In the genomic region with DNA sequence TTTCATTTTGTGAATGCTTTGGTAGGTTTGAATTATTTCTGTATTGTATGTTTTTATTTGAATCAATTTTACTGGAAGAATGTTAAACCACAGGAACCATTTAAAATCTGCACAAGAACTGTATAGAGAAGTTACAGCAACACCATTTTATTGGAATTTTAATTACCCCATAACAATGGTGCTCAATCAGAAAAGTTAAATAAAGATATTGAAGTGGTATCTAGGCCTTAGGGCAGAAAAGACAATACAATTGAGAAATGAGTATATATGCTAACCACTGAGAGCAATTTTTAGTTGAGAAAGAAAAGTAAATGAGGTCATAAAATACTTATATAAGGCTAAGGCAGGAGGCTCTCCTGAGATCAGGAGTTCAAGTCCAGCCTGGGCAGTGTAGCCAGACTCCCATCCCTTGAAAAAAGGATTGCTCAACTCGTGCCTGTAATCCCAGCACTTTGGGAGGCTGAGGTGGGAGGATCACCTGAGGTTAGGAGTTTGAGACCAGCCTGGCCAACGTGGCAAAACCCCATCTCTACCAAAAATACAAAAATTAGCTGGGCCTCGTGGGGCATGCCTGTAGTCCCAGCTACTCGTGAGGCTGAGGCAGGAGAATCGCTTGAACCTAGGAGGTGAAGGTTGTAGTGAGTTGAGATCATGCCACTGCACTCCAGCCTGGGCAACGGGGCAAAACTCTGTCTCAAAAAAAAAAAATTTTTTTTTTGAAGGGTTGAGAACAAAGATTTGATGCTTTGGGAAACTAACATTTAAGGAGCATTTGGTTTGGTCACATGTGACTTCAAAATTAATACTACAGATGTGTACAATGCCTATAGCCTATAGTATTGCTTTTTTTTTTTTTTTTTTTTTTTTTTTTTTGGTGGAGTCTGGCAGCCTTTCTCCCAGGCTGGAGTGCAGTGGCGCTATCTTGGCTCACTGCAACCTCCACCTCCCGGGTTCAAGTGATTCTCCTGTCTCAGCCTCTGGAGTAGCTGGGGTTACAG, we compare ENCODE assay signal across 11 cellular contexts. TPM values are rescaled to one million over a fixed set of nuclear protein-coding genes. Genes with fewer than 3 reads are reported as not detected.
DNase-seq lines count a peak whose midpoint lies in the region; ATAC-seq and TF ChIP-seq lines count a peak whose summit lies in the region.
"Had no signal": no experiment of that assay in that cellular context is flagged by ENCODE, and none has a peak within 500 bp of the region (broad histone marks: within the 10 kb centered on the region; RNA-seq: fewer than 3 reads in every experiment).

No MANE protein-coding gene starts in this region.

- peaks cover 35% of the 10 kb centered on the region for H3K4me1 ChIP-seq in PC-9 (replicated peaks; ENCODE audit: insufficient read depth)
- peaks cover 9% of the 10 kb centered on the region for H3K4me1 ChIP-seq in skeletal muscle satellite cell (ENCODE audit: control insufficient read depth, insufficient read depth, low read length)
- peaks cover 3% of the 10 kb centered on the region for H3K4me1 ChIP-seq in endodermal cell (ENCODE audit: control insufficient read depth, insufficient read depth, low read length)
- H3K4me1 ChIP-seq: parathyroid adenoma had no signal

- no TSS peak for BruUV-seq in PC-9 (replicated peaks; lab: Mats Ljungman, UMichigan)

- DNase-seq in activated CD4-positive, alpha-beta T cell treated with anti-CD3 and anti-CD28 coated beads, Interleukin-2, amount 10 ng/mL, durations not matched to agents 24 days and 14 days = peak; percentile 64
- no peak for DNase-seq in activated CD4-positive, alpha-beta T cell treated with anti-CD3 and anti-CD28 coated beads, Interleukin-2, amount 50 U/mL, for 1 hour
- DNase-seq in PC-9 (no peak), endodermal cell (no peak), GM13977 (ENCODE audit: low spot score) (no peak)
- no peak for DNase-seq in central memory CD8-positive, alpha-beta T cell (ENCODE audit: low spot score in 2 of 2)
- DNase-seq: activated CD4-positive, alpha-beta T cell treated with anti-CD3 and anti-CD28 coated beads for 1 hour; NCI-H774 had no signal

- no peaks in the 10 kb centered on the region for H3K36me3 ChIP-seq in PC-9 (ENCODE audit: low read depth)
- H3K36me3 ChIP-seq in skeletal muscle satellite cell (ENCODE audit: insufficient read depth, low read length) = no peaks in the 10 kb centered on the region
- no peaks in the 10 kb centered on the region for H3K36me3 ChIP-seq in endodermal cell (ENCODE audit: control insufficient read depth, insufficient read depth, low read length)

- TF ChIP-seq CTCF in PC-9 (conservative IDR thresholded peaks at IDR 0.05) (no peak), endodermal cell (conservative IDR thresholded peaks at IDR 0.05) (no peak), GM13977 (IDR thresholded peaks at IDR 0.05; ENCODE audit: extremely low read depth, insufficient read depth, missing control alignments) (no peak)

- H3K4me3 ChIP-seq in PC-9 (peak overlapping the region; percentile 85; the same call in 1 of the 2 replicates), skeletal muscle satellite cell (ENCODE audit: low read length) (peak overlapping the region; percentile 88), endodermal cell (ENCODE audit: low read length) (no peak overlapping the region)

- H3K36me3 Mint-ChIP-seq in activated CD4-positive, alpha-beta T cell treated with anti-CD3 and anti-CD28 coated beads, Interleukin-2, amount 10 ng/mL, durations not matched to agents 24 days and 14 days (ENCODE audit: low read depth) = peaks cover 16% of the 10 kb centered on the region
- peaks cover 19% of the 10 kb centered on the region for H3K36me3 Mint-ChIP-seq in central memory CD8-positive, alpha-beta T cell (ENCODE audit: insufficient read depth)
- H3K36me3 Mint-ChIP-seq in endodermal cell (ENCODE audit: low read depth) = no peaks in the 10 kb centered on the region

- peaks cover 35% of the 10 kb centered on the region for H3K4me1 Mint-ChIP-seq in activated CD4-positive, alpha-beta T cell treated with anti-CD3 and anti-CD28 coated beads, Interleukin-2, amount 10 ng/mL, durations not matched to agents 24 days and 14 days
- H3K4me1 Mint-ChIP-seq in central memory CD8-positive, alpha-beta T cell = peaks cover 54% of the 10 kb centered on the region
- peaks cover 6% of the 10 kb centered on the region for H3K4me1 Mint-ChIP-seq in endodermal cell

- H3K27me3 Mint-ChIP-seq in activated CD4-positive, alpha-beta T cell treated with anti-CD3 and anti-CD28 coated beads, Interleukin-2, amount 10 ng/mL, durations not matched to agents 24 days and 14 days = no peaks in the 10 kb centered on the region
- H3K27me3 Mint-ChIP-seq in central memory CD8-positive, alpha-beta T cell = no peaks in the 10 kb centered on the region
- H3K27me3 Mint-ChIP-seq in endodermal cell (ENCODE audit: insufficient read depth) = no peaks in the 10 kb centered on the region

- H3K9me3 Mint-ChIP-seq in activated CD4-positive, alpha-beta T cell treated with anti-CD3 and anti-CD28 coated beads, Interleukin-2, amount 10 ng/mL, durations not matched to agents 24 days and 14 days = no peaks in the 10 kb centered on the region
- no peaks in the 10 kb centered on the region for H3K9me3 Mint-ChIP-seq in central memory CD8-positive, alpha-beta T cell
- no peaks in the 10 kb centered on the region for H3K9me3 Mint-ChIP-seq in endodermal cell

- POLR2A ChIA-PET in PC-9 (lab: Charles Lee; ENCODE audit: unreplicated experiment) = no interaction called here

- no peak overlapping the region for H2AFZ ChIP-seq in PC-9

- no peak overlapping the region for H3K27ac ChIP-seq in PC-9
- H3K27ac ChIP-seq in endodermal cell (ENCODE audit: low read depth, low read length) = no peak overlapping the region

- intact Hi-C loops in activated CD4-positive, alpha-beta T cell treated with anti-CD3 and anti-CD28 coated beads, Interleukin-2, amount 10 ng/mL, durations not matched to agents 24 days and 14 days (cut with micrococcal nuclease) = no loop called here
- intact Hi-C loops in PC-9 (cut with micrococcal nuclease; ENCODE audit: unreplicated experiment) = no loop called here

- H3K27me3 ChIP-seq in PC-9 (ENCODE audit: insufficient read depth, low read depth) = no peaks in the 10 kb centered on the region
- H3K27me3 ChIP-seq in skeletal muscle satellite cell (ENCODE audit: control insufficient read depth, insufficient read depth, low read length) = no peaks in the 10 kb centered on the region
- H3K27me3 ChIP-seq in endodermal cell (ENCODE audit: control insufficient read depth, insufficient read depth, low read length, poor library complexity, severe bottlenecking) = no peaks in the 10 kb centered on the region

- CTCF ChIA-PET in PC-9 (lab: Charles Lee) = interaction anchor here (0.7 kb wide), 1 partner anchor 201 kb away, joined by 4 read pairs; no protein-coding TSS in a partner anchor

- ATAC-seq in central memory CD8-positive, alpha-beta T cell (replicated peaks; ENCODE audit: extremely low read depth, poor library complexity, severe bottlenecking) = no peak
- no peak for ATAC-seq in HG03342 (IDR thresholded peaks at IDR 0.05; ENCODE audit: unreplicated experiment)

- H3K9ac ChIP-seq in skeletal muscle satellite cell (ENCODE audit: low read depth, low read length) (peak overlapping the region; percentile 99), endodermal cell (ENCODE audit: extremely low read depth, low read length, poor library complexity, severe bottlenecking) (no peak overlapping the region)
- H3K9ac ChIP-seq: parathyroid adenoma had no signal

- peak overlapping the region; percentile 92 for H3K4me3 Mint-ChIP-seq in activated CD4-positive, alpha-beta T cell treated with anti-CD3 and anti-CD28 coated beads, Interleukin-2, amount 10 ng/mL, durations not matched to agents 24 days and 14 days
- H3K4me3 Mint-ChIP-seq in central memory CD8-positive, alpha-beta T cell = peak overlapping the region; percentile 43
- no peak overlapping the region for H3K4me3 Mint-ChIP-seq in endodermal cell

- H4K20me1 ChIP-seq in PC-9 (ENCODE audit: insufficient read depth) = no peaks in the 10 kb centered on the region

- 93 to 94% methylated on average over 4 to 8 of the region's 8 CpGs for WGBS in endodermal cell (ENCODE audit: insufficient coverage in 1 of 2, insufficient read length in 1 of 2), 2 experiments

- peak overlapping the region; percentile 83 for H3K27ac Mint-ChIP-seq in activated CD4-positive, alpha-beta T cell treated with anti-CD3 and anti-CD28 coated beads, Interleukin-2, amount 10 ng/mL, durations not matched to agents 24 days and 14 days
- peak overlapping the region; percentile 97 for H3K27ac Mint-ChIP-seq in central memory CD8-positive, alpha-beta T cell (ENCODE audit: low read depth)
- H3K27ac Mint-ChIP-seq in endodermal cell = no peak overlapping the region

- peaks cover 21% of the 10 kb centered on the region for H3F3A ChIP-seq in PC-9 (ENCODE audit: insufficient read depth, low read depth)

- H3K9me2 ChIP-seq in PC-9 (ENCODE audit: insufficient read depth) = no peaks in the 10 kb centered on the region

- H3K79me2 ChIP-seq in PC-9 (ENCODE audit: low read depth) = peaks cover 69% of the 10 kb centered on the region

- no peaks in the 10 kb centered on the region for H3K9me3 ChIP-seq in PC-9 (ENCODE audit: insufficient read depth, low read depth)
- no peaks in the 10 kb centered on the region for H3K9me3 ChIP-seq in skeletal muscle satellite cell (replicated peaks; ENCODE audit: low read length)
- no peaks in the 10 kb centered on the region for H3K9me3 ChIP-seq in endodermal cell (ENCODE audit: control insufficient read depth, low read length)

- H3K4me2 ChIP-seq in PC-9 (peak overlapping the region; percentile 85), skeletal muscle satellite cell (ENCODE audit: low read length) (peak overlapping the region; percentile 80)

- in situ Hi-C loops in GM13977 (cut with MboI; ENCODE audit: low pct_unique_long_range_greater_than_20kb, low sequenced_read_pairs, unreplicated experiment) = no loop called here

RNA-seq across cellular contexts. Expression of a gene that starts 2.6 kb away (rescaled TPM):
- total RNA-seq in activated CD4-positive, alpha-beta T cell treated with anti-CD3 and anti-CD28 coated beads, Interleukin-2, amount 10 ng/mL, durations not matched to agents 24 days and 14 days = 50.5 and 54.5 TPM in 2 replicates
- total RNA-seq in PC-9 (2021) (11.6 and 13.4 TPM in 2 replicates), endodermal cell (10 to 100 TPM; 16.1 to 18.8 TPM)
- 24.5 and 29.2 TPM in 2 replicates for total RNA-seq in skeletal muscle satellite cell (2012; rRNA removed)
- 23.2 TPM for polyA plus RNA-seq in endodermal cell (2013, experiment 1 of 2)
- polyA plus RNA-seq in endodermal cell (2013, experiment 2 of 2) = 20.8 TPM
